Comparison of ENCODE assay signal across 19 cellular contexts in the genomic region with DNA sequence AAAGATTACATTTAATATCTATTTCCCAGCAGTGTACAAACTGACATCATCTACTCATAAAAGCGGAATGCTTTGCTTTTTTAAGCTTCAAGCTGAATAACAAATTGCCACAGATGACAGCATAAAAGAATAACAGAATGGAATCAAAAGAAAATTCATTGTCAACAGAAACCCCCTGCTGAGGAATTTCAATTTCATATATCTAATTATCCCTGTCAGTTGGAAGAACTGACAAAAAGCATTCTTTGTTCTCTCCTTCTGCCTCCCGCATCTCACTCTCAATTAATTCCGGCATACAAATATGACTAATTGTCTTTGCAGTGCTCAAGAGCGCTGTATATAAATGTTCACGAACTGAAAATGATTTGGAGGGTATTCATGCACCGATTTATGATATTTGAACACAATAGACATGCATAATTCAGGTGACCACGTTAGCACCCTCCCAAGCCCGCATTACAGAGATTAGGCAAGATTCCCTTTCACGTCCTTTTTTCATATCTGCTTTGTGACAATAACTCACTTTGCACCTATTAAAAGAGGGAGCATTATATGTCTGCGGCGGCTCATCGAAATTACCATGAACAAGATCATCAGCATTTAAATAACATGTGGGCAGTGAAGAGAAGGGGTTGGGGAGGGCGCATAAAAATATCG.
"Had no signal": no experiment of that assay in that cellular context is flagged by ENCODE, and none has a peak within 500 bp of the region (broad histone marks: within the 10 kb centered on the region; RNA-seq: fewer than 3 reads in every experiment).

No MANE protein-coding gene starts in this region.

- H3K27ac ChIP-seq: ascending aorta, gastrocnemius medialis, heart left ventricle had no signal

- H3K36me3 ChIP-seq: ascending aorta, gastrocnemius medialis, heart left ventricle had no signal

- FAIRE-seq: small intestine had no signal

- H3K27me3 ChIP-seq: ascending aorta, gastrocnemius medialis had no signal

- DNase-seq: activated naive CD4-positive, alpha-beta T cell treated with anti-CD3 and anti-CD28 coated beads, Interleukin-2, amount 10 ng/mL, durations not matched to agents 7 days and 5 days; erythroblast; gastrocnemius medialis; heart left ventricle; immature natural killer cell; mesenchymal stem cell; nucleus accumbens; posterior cingulate gyrus; right cardiac atrium; small intestine; stimulated activated CD4-positive, alpha-beta T cell treated with anti-CD3 and anti-CD28 coated beads, Interleukin-4, amount 100 ng/mL, for 24 hours; stimulated activated naive CD4-positive, alpha-beta T cell; substantia nigra; T-helper 9 cell had no signal

- H3K27ac Mint-ChIP-seq: activated naive CD4-positive, alpha-beta T cell treated with anti-CD3 and anti-CD28 coated beads, Interleukin-2, amount 10 ng/mL, durations not matched to agents 7 days and 5 days; activated T-helper 2 cell treated with anti-CD3 and anti-CD28 coated beads, Interferon-gamma antibody, Interleukin-2, Interleukin-4, amounts not matched to agents 10 μg/mL and 5 μg/mL and 100 μg/mL, durations not matched to agents 14 hours and 24 hours and 36 hours; immature natural killer cell; natural killer cell treated with Interleukin-12 subunit alpha and Interleukin-12 subunit beta and Interleukin-15 and Interleukin-18, amount 100 ng/mL, for 72 hours; type B pancreatic cell had no signal

- H3K4me1 Mint-ChIP-seq: activated naive CD4-positive, alpha-beta T cell treated with anti-CD3 and anti-CD28 coated beads, Interleukin-2, amount 10 ng/mL, durations not matched to agents 7 days and 5 days; immature natural killer cell had no signal

- H3K36me3 Mint-ChIP-seq: activated naive CD4-positive, alpha-beta T cell treated with anti-CD3 and anti-CD28 coated beads, Interleukin-2, amount 10 ng/mL, durations not matched to agents 7 days and 5 days; immature natural killer cell; natural killer cell treated with Interleukin-12 subunit alpha and Interleukin-12 subunit beta and Interleukin-15 and Interleukin-18, amount 100 ng/mL, for 72 hours; type B pancreatic cell had no signal

- H3K4me1 ChIP-seq: ascending aorta, gastrocnemius medialis, heart left ventricle had no signal

- H3K9me3 ChIP-seq: ascending aorta, gastrocnemius medialis, heart left ventricle had no signal

- H3K4me3 Mint-ChIP-seq: activated naive CD4-positive, alpha-beta T cell treated with anti-CD3 and anti-CD28 coated beads, Interleukin-2, amount 10 ng/mL, durations not matched to agents 7 days and 5 days; immature natural killer cell; natural killer cell treated with Interleukin-12 subunit alpha and Interleukin-12 subunit beta and Interleukin-15 and Interleukin-18, amount 100 ng/mL, for 72 hours; type B pancreatic cell had no signal

- ATAC-seq: activated CD4-positive, CD25-positive, alpha-beta regulatory T cell treated with anti-CD3 and anti-CD28 coated beads, Interleukin-2, amount 50 U/mL, for 24 hours; gastrocnemius medialis; heart left ventricle; natural killer cell treated with Interleukin-12 subunit alpha and Interleukin-12 subunit beta and Interleukin-15 and Interleukin-18, amount 100 ng/mL, for 72 hours; right cardiac atrium had no signal

- H3K27me3 Mint-ChIP-seq: activated naive CD4-positive, alpha-beta T cell treated with anti-CD3 and anti-CD28 coated beads, Interleukin-2, amount 10 ng/mL, durations not matched to agents 7 days and 5 days had no signal

- H3K4me3 ChIP-seq: ascending aorta, gastrocnemius medialis, heart left ventricle had no signal
